14 cellular contexts compared by ENCODE assay signal in genomic region chr20:57409672-57410397, GRCh38. TPM values are rescaled to one million over a fixed set of nuclear protein-coding genes. Genes with fewer than 3 reads are reported as not detected.
A peak's percentile ranks its signal among the peaks of the same experiment; 100 is the strongest.
DNase-seq lines count a peak whose midpoint lies in the region; ATAC-seq lines count a peak whose summit lies in the region.
"Had no signal": no experiment of that assay in that cellular context is flagged by ENCODE, and none has a peak within 500 bp of the region (broad histone marks: within the 10 kb centered on the region; RNA-seq: fewer than 3 reads in every experiment).

No MANE protein-coding gene starts in this region.

- H3K4me2 ChIP-seq in neuronal stem cell (ENCODE audit: insufficient read depth, low read length, poor library complexity, severe bottlenecking): no peak overlapping the region

- H2BK15ac ChIP-seq in neuronal stem cell (ENCODE audit: low read length): no peak overlapping the region

- no peak overlapping the region for H4K91ac ChIP-seq in neuronal stem cell (ENCODE audit: low read depth, low read length, poor library complexity)

- no peaks in the 10 kb centered on the region for H3K27me3 ChIP-seq in CD8-positive, alpha-beta memory T cell (ENCODE audit: insufficient read depth, low read length, poor library complexity, severe bottlenecking)
- no peaks in the 10 kb centered on the region for H3K27me3 ChIP-seq in neuronal stem cell (ENCODE audit: control insufficient read depth in 3 of 3, insufficient read depth in 3 of 3, low read depth in 1 of 3, low read length in 3 of 3)

- H3K4me1 Mint-ChIP-seq in CD8-positive, alpha-beta memory T cell: peaks cover 16 to 53% (median 21%) of the 10 kb centered on the region in 3 donors

- H3K4me3 Mint-ChIP-seq in CD8-positive, alpha-beta memory T cell: peak overlapping the region in 2 of 7 donors; percentile 5 to 61
- H3K4me3 Mint-ChIP-seq: stimulated activated naive CD8-positive, alpha-beta T cell treated with anti-CD3 and anti-CD28 coated beads, Interleukin-15, Interleukin-2, amounts not matched to agents 100 ng/mL and 50 ng/mL, for 24 hours had no signal

- no peak overlapping the region for H2BK12ac ChIP-seq in neuronal stem cell (ENCODE audit: low read length)

- H3K27ac Mint-ChIP-seq in CD8-positive, alpha-beta memory T cell: peak overlapping the region in 5 of 8 donors; percentile 27 to 48 (median 37)
- H3K27ac Mint-ChIP-seq: stimulated activated naive CD8-positive, alpha-beta T cell treated with anti-CD3 and anti-CD28 coated beads, Interleukin-15, Interleukin-2, amounts not matched to agents 100 ng/mL and 50 ng/mL, for 24 hours had no signal

- H3K14ac ChIP-seq in neuronal stem cell (ENCODE audit: low read length): no peak overlapping the region

- no peak overlapping the region for H2AFZ ChIP-seq in neuronal stem cell (ENCODE audit: low read length)

- peaks cover 0 to 54% (median 9%) of the 10 kb centered on the region in 3 donors for H3K36me3 Mint-ChIP-seq in CD8-positive, alpha-beta memory T cell

- no peak overlapping the region for H3K9ac ChIP-seq in neuronal stem cell (ENCODE audit: low read depth, low read length, poor library complexity)

- no peak overlapping the region for H3K4me3 ChIP-seq in CD8-positive, alpha-beta memory T cell (ENCODE audit: low read length)
- H3K4me3 ChIP-seq in neuronal stem cell (ENCODE audit: low read length in 2 of 2): no peak overlapping the region

- H2AK5ac ChIP-seq in neuronal stem cell (ENCODE audit: low read depth, low read length): no peak overlapping the region

- no peaks in the 10 kb centered on the region for H3K9me3 Mint-ChIP-seq in CD8-positive, alpha-beta memory T cell
- H3K9me3 Mint-ChIP-seq: stimulated activated naive CD8-positive, alpha-beta T cell treated with anti-CD3 and anti-CD28 coated beads, Interleukin-15, Interleukin-2, amounts not matched to agents 100 ng/mL and 50 ng/mL, for 24 hours had no signal

- H3K27ac ChIP-seq in CD8-positive, alpha-beta memory T cell (ENCODE audit: low read depth, low read length): peak overlapping the region; percentile 32
- H3K27ac ChIP-seq in neuronal stem cell (replicated peaks; ENCODE audit: low read length): no peak overlapping the region

- no peak overlapping the region for H3K23ac ChIP-seq in neuronal stem cell (ENCODE audit: low read depth, low read length, poor library complexity)

- peaks cover 0 to 8% of the 10 kb centered on the region in 2 donors for H3K27me3 Mint-ChIP-seq in CD8-positive, alpha-beta memory T cell
- H3K27me3 Mint-ChIP-seq: stimulated activated naive CD8-positive, alpha-beta T cell treated with anti-CD3 and anti-CD28 coated beads, Interleukin-15, Interleukin-2, amounts not matched to agents 100 ng/mL and 50 ng/mL, for 24 hours had no signal

- H3K4me1 ChIP-seq in CD8-positive, alpha-beta memory T cell (ENCODE audit: insufficient read depth, low read length): peaks cover 19% of the 10 kb centered on the region
- H3K4me1 ChIP-seq in neuronal stem cell (ENCODE audit: control insufficient read depth in 2 of 2, insufficient read depth in 1 of 2, low read depth in 1 of 2, low read length in 2 of 2): peaks cover 11 to 13% of the 10 kb centered on the region in 2 donors

- H3K4ac ChIP-seq in neuronal stem cell (ENCODE audit: low read length): no peak overlapping the region

- H3K79me1 ChIP-seq in neuronal stem cell (ENCODE audit: low read depth, low read length): peaks cover 5% of the 10 kb centered on the region

- WGBS in neuronal stem cell (ENCODE audit: extremely low coverage in 2 of 2, insufficient read length in 2 of 2, insufficient replicate concordance in 1 of 2), 2 donors: no CpG with 5 or more reads among the region's 14 CpGs

- no peak overlapping the region for H2BK120ac ChIP-seq in neuronal stem cell (ENCODE audit: low read depth, low read length)

- peak in 1 of 5 donors; percentile 33 for DNase-seq in CD8-positive, alpha-beta memory T cell
- DNase-seq in OCI-M1 (lab: John Stamatoyannopoulos, UW): peak; percentile 75
- no peak for DNase-seq in Right ventricle myocardium superior
- DNase-seq in neuronal stem cell (ENCODE audit: low spot score): no peak
- no peak for DNase-seq in T1000 (lab: John Stamatoyannopoulos, UW)
- DNase-seq in AML-193 (lab: John Stamatoyannopoulos, UW): no peak
- no peak for DNase-seq in epidermal melanocyte (ENCODE audit: insufficient read length, low spot score)
- DNase-seq: activated gamma-delta T cell; mammary epithelial cell; MV-4-11; NCI-H446 treated with DMSO at 0.1 percent for 48 hours; stimulated activated CD4-positive, alpha-beta T cell treated with anti-CD3 and anti-CD28 coated beads, Interleukin-4, amount 100 ng/mL, for 4 hours had no signal

- H2BK5ac ChIP-seq in neuronal stem cell (ENCODE audit: low read length): no peak overlapping the region

- H3K18ac ChIP-seq in neuronal stem cell (ENCODE audit: low read length): peak overlapping the region; percentile 13

- ATAC-seq in Right ventricle myocardium superior (ENCODE audit: poor library complexity): peak; percentile 38
- no peak for ATAC-seq in HG03571 (IDR thresholded peaks at IDR 0.05; ENCODE audit: unreplicated experiment)

- H4K8ac ChIP-seq in neuronal stem cell (ENCODE audit: low read depth, low read length): no peak overlapping the region

- POLR2A ChIA-PET in CD8-positive, alpha-beta memory T cell (lab: Charles Lee): no interaction called here

- intact Hi-C loops in Right ventricle myocardium superior (cut with DNase I): no loop called here

- no peaks in the 10 kb centered on the region for H3K9me3 ChIP-seq in CD8-positive, alpha-beta memory T cell (ENCODE audit: low read length)
- no peaks in the 10 kb centered on the region for H3K9me3 ChIP-seq in neuronal stem cell (replicated peaks in 1 of 2; ENCODE audit: control insufficient read depth in 2 of 2, insufficient read depth in 1 of 2, low read depth in 1 of 2, low read length in 2 of 2)

- peaks cover 25% of the 10 kb centered on the region for H3K36me3 ChIP-seq in CD8-positive, alpha-beta memory T cell (ENCODE audit: insufficient read depth, low read length)
- H3K36me3 ChIP-seq in neuronal stem cell (replicated peaks in 1 of 2; ENCODE audit: control insufficient read depth in 2 of 2, insufficient read depth in 2 of 2, low read length in 2 of 2): peaks cover 14 to 48% of the 10 kb centered on the region in 2 donors

- CTCF ChIA-PET in CD8-positive, alpha-beta memory T cell (lab: Charles Lee): interaction anchor here (0.7 to 2.0 kb wide), 2 partner anchors 10 to 28 kb away, joined by 3 to 4 read pairs; no protein-coding TSS in a partner anchor

RNA-seq across cellular contexts. Expression of gene RBM38, which starts 18.6 kb away (rescaled TPM):
- 100 to 1,000 TPM; 101 to 107 TPM for total RNA-seq in CD8-positive, alpha-beta memory T cell
- polyA plus RNA-seq in CD8-positive, alpha-beta memory T cell: 94.4 TPM
- 91.5 TPM for total RNA-seq in Right ventricle myocardium superior
- 38.4 TPM for polyA plus RNA-seq in neuronal stem cell (2013, experiment 1 of 2)
- 40.3 TPM for polyA plus RNA-seq in neuronal stem cell (2013, experiment 2 of 2)

RNA-seq across cellular contexts. Expression of gene RAE1, which starts 58.8 kb away (rescaled TPM):
- total RNA-seq in CD8-positive, alpha-beta memory T cell: 10 to 100 TPM; 50.2 to 52.8 TPM
- polyA plus RNA-seq in CD8-positive, alpha-beta memory T cell: 40.7 TPM
- 13.2 TPM for total RNA-seq in Right ventricle myocardium superior
- 21.8 TPM for polyA plus RNA-seq in neuronal stem cell (2013, experiment 1 of 2)
- 21.8 TPM for polyA plus RNA-seq in neuronal stem cell (2013, experiment 2 of 2)
